In genomic region chr11:9758676-9759518, GRCh38 we compare ENCODE assay signal across 1 cellular context.
A peak's percentile ranks its signal among the peaks of the same experiment; 100 is the strongest.
TF ChIP-seq lines count a peak whose summit lies in the region.

No MANE protein-coding gene starts in this region.

TF ChIP-seq in K562, 482 proteins besides CTCF, POLR2A, EP300 and RAD21 (continued from another document and continues in another):
- TF ChIP-seq CBX8 (IDR thresholded peaks at IDR 0.05; ENCODE audit: borderline replicate concordance, extremely low read depth, low read depth, low read length, poor library complexity, severe bottlenecking), result no peak
- peak; percentile 46 for TF ChIP-seq TAL1 (IDR thresholded peaks at IDR 0.05)
- no peak for TF ChIP-seq RNF2 (IDR thresholded peaks at IDR 0.05)
- no peak for TF ChIP-seq TAF15 (IDR thresholded peaks at IDR 0.05; ENCODE audit: low read depth, low read length)
- TF ChIP-seq ZNF121 (CRISPR knock-in tag; conservative IDR thresholded peaks at IDR 0.05), result no peak; the same call in 1 of the 2 replicates
- TF ChIP-seq ZNF780A (CRISPR knock-in tag; IDR thresholded peaks at IDR 0.05), result no peak
- no peak for TF ChIP-seq NRF1 (conservative IDR thresholded peaks at IDR 0.05 in 1 of 2, IDR thresholded peaks at IDR 0.05 in 1 of 2)
- no peak for TF ChIP-seq ZFPM2 (CRISPR knock-in tag; IDR thresholded peaks at IDR 0.05)
- no peak for TF ChIP-seq NFYB (IDR thresholded peaks at IDR 0.05; ENCODE audit: extremely low read depth, insufficient read length)
- TF ChIP-seq HSF4 (CRISPR knock-in tag; IDR thresholded peaks at IDR 0.05; ENCODE audit: borderline replicate concordance), result no peak
- TF ChIP-seq STAT5A (IDR thresholded peaks at IDR 0.05; ENCODE audit: borderline replicate concordance, low read length), result no peak
- TF ChIP-seq ZNF41 (CRISPR knock-in tag; conservative IDR thresholded peaks at IDR 0.05), result no peak
- TF ChIP-seq ZNF124 (CRISPR knock-in tag; IDR thresholded peaks at IDR 0.05), result no peak
- peak; percentile 92 for TF ChIP-seq KDM1A (IDR thresholded peaks at IDR 0.05)
- TF ChIP-seq EP400 (IDR thresholded peaks at IDR 0.05), result no peak; the same call in 1 of the 2 replicates
- no peak for TF ChIP-seq E2F4 (CRISPR knock-in tag; IDR thresholded peaks at IDR 0.05; ENCODE audit: low read depth)
- no peak for TF ChIP-seq MAFF (IDR thresholded peaks at IDR 0.05; ENCODE audit: low read length)
- TF ChIP-seq KLF13 (tag; IDR thresholded peaks at IDR 0.05; ENCODE audit: borderline replicate concordance, low read depth), result no peak
- TF ChIP-seq ZFP30 (CRISPR knock-in tag; IDR thresholded peaks at IDR 0.05; ENCODE audit: borderline replicate concordance), result no peak
- no peak for TF ChIP-seq CREB3 (tag; conservative IDR thresholded peaks at IDR 0.05; ENCODE audit: low read depth)
- no peak for TF ChIP-seq BACH1 (tag; IDR thresholded peaks at IDR 0.05)
- TF ChIP-seq ZNF655 (CRISPR knock-in tag; IDR thresholded peaks at IDR 0.05), result no peak
- TF ChIP-seq ZNF217 (CRISPR knock-in tag; IDR thresholded peaks at IDR 0.05), result no peak
- TF ChIP-seq SRSF9 (IDR thresholded peaks at IDR 0.05; ENCODE audit: borderline replicate concordance, low read depth, low read length), result no peak
- TF ChIP-seq C11orf30 (IDR thresholded peaks at IDR 0.05; ENCODE audit: low read depth), result no peak
- peak; percentile 27 for TF ChIP-seq CCNT2 (IDR thresholded peaks at IDR 0.05; ENCODE audit: borderline replicate concordance, extremely low read depth, insufficient read length, low read depth, low read length)
- no peak for TF ChIP-seq THAP7 (CRISPR knock-in tag; IDR thresholded peaks at IDR 0.05)
- TF ChIP-seq ELK1 (CRISPR knock-in tag; IDR thresholded peaks at IDR 0.05), result no peak
- no peak for TF ChIP-seq BDP1 (IDR thresholded peaks at IDR 0.05; ENCODE audit: insufficient read depth, insufficient read length)
- TF ChIP-seq MCM3 (IDR thresholded peaks at IDR 0.05), result no peak
- no peak for TF ChIP-seq PTBP1 (IDR thresholded peaks at IDR 0.05; ENCODE audit: low read depth, low read length)
- no peak for TF ChIP-seq CREB1 (IDR thresholded peaks at IDR 0.05)
- TF ChIP-seq CREB1 (CRISPR knock-in tag; IDR thresholded peaks at IDR 0.05), result 0 out of 2 replicates have a peak, but pooled peaks have one; percentile 11
- no peak for TF ChIP-seq NCOA4 (IDR thresholded peaks at IDR 0.05; ENCODE audit: partially characterized antibody)
- TF ChIP-seq MITF (IDR thresholded peaks at IDR 0.05), result 0 out of 2 replicates have a peak, but pooled peaks have one; percentile 15
- peak; percentile 61 for TF ChIP-seq PCBP1 (IDR thresholded peaks at IDR 0.05; ENCODE audit: low read depth, low read length, poor library complexity, severe bottlenecking)
- TF ChIP-seq ZBTB12 (CRISPR knock-in tag; IDR thresholded peaks at IDR 0.05), result no peak
- TF ChIP-seq NR2C1 (IDR thresholded peaks at IDR 0.05), result no peak
- no peak for TF ChIP-seq NR2C1 (tag; IDR thresholded peaks at IDR 0.05)
- TF ChIP-seq CBFB (CRISPR knock-in tag; IDR thresholded peaks at IDR 0.05), result peak; percentile 44; the same call in 1 of the 2 replicates
- TF ChIP-seq CBFA2T3 (IDR thresholded peaks at IDR 0.05), result peak; percentile 72
- no peak for TF ChIP-seq KAT8 (IDR thresholded peaks at IDR 0.05; ENCODE audit: low read depth)
- 0 out of 2 replicates have a peak, but pooled peaks have one; percentile 20 for TF ChIP-seq MYC (IDR thresholded peaks at IDR 0.05; ENCODE audit: low read depth, low read length)
- TF ChIP-seq MYC (CRISPR knock-in tag; IDR thresholded peaks at IDR 0.05; ENCODE audit: borderline replicate concordance, low read depth), result no peak
- peak; percentile 14; the same call in 1 of the 2 replicates for TF ChIP-seq KLF16 (IDR thresholded peaks at IDR 0.05)
- no peak for TF ChIP-seq MTA3 (IDR thresholded peaks at IDR 0.05; ENCODE audit: borderline replicate concordance)
- TF ChIP-seq BRD4 (IDR thresholded peaks at IDR 0.05), result peak; percentile 43; the same call in 1 of the 2 replicates
- TF ChIP-seq SMAD4 (CRISPR knock-in tag; conservative IDR thresholded peaks at IDR 0.05), result peak; percentile 92
- no peak for TF ChIP-seq MTA2 (IDR thresholded peaks at IDR 0.05; ENCODE audit: low read depth)
- no peak for TF ChIP-seq ZNF778 (CRISPR knock-in tag; IDR thresholded peaks at IDR 0.05)
- no peak for TF ChIP-seq FOXA1 (IDR thresholded peaks at IDR 0.05; ENCODE audit: borderline replicate concordance)
- no peak for TF ChIP-seq ZNF212 (CRISPR knock-in tag; IDR thresholded peaks at IDR 0.05)
- no peak for TF ChIP-seq HNRNPUL1 (IDR thresholded peaks at IDR 0.05; ENCODE audit: low read length)
- TF ChIP-seq REST (CRISPR knock-in tag; IDR thresholded peaks at IDR 0.05; ENCODE audit: low read depth), result no peak
- no peak for TF ChIP-seq CAMTA2 (CRISPR knock-in tag; conservative IDR thresholded peaks at IDR 0.05)
- no peak for TF ChIP-seq ZHX1 (conservative IDR thresholded peaks at IDR 0.05; ENCODE audit: low read length)
- peak; percentile 63 for TF ChIP-seq GATA2 (CRISPR knock-in tag; IDR thresholded peaks at IDR 0.05)
- TF ChIP-seq ZNF766 (CRISPR knock-in tag; conservative IDR thresholded peaks at IDR 0.05), result 0 out of 2 replicates have a peak, but pooled peaks have one; percentile 60
- TF ChIP-seq MLX (CRISPR knock-in tag; conservative IDR thresholded peaks at IDR 0.05), result no peak
- TF ChIP-seq ZNF232 (CRISPR knock-in tag; IDR thresholded peaks at IDR 0.05), result peak; percentile 75; the same call in 1 of the 2 replicates
- TF ChIP-seq CXXC5 (CRISPR knock-in tag; IDR thresholded peaks at IDR 0.05), result peak; percentile 49
- TF ChIP-seq ZNF79 (CRISPR knock-in tag; IDR thresholded peaks at IDR 0.05; ENCODE audit: low read depth), result no peak
